ENCODE assay signal across 36 cellular contexts in genomic region chr10:106982248-106982647, GRCh38.
"Had no signal": no experiment of that assay in that cellular context is flagged by ENCODE, and none has a peak within 500 bp of the region (broad histone marks: within the 10 kb centered on the region; RNA-seq: fewer than 3 reads in every experiment).

No MANE protein-coding gene starts in this region.

- H3K4me1 Mint-ChIP-seq: activated B cell treated with CpG ODN at 0.5 μM for 24 hours; activated CD4-positive, alpha-beta memory T cell treated with anti-CD3 and anti-CD28 coated beads, Interleukin-2, amount 10 ng/mL, durations not matched to agents 7 days and 5 days; activated CD4-positive, alpha-beta T cell treated with anti-CD3 and anti-CD28 coated beads, Interleukin-2, amount 10 ng/mL, durations not matched to agents 7 days and 5 days; activated naive CD4-positive, alpha-beta T cell treated with anti-CD3 and anti-CD28 coated beads, Interleukin-2, amount 10 ng/mL, durations not matched to agents 7 days and 5 days; activated naive CD4-positive, alpha-beta T cell treated with anti-CD3 and anti-CD28 coated beads, Interleukin-2, amount 50 U/mL, for 24 hours; activated naive CD8-positive, alpha-beta T cell treated with anti-CD3 and anti-CD28 coated beads, Interleukin-2, amount 10 ng/mL, durations not matched to agents 7 days and 5 days; activated naive CD8-positive, alpha-beta T cell treated with anti-CD3 and anti-CD28 coated beads, Interleukin-2, amount 50 U/mL, for 24 hours; activated T-helper 17 cell treated with anti-CD3 and anti-CD28 coated beads, Interleukin-2, amount 50 U/mL, for 72 hours had no signal

- H3K27ac ChIP-seq: adrenal gland, body of pancreas, brain microvascular endothelial cell, breast epithelium, VCaP had no signal

- DNase-seq: activated B cell treated with CpG ODN at 0.5 μM for 24 hours; activated CD4-positive, alpha-beta memory T cell treated with anti-CD3 and anti-CD28 coated beads, Interleukin-2, amount 10 ng/mL, durations not matched to agents 7 days and 5 days; activated CD4-positive, alpha-beta T cell treated with anti-CD3 and anti-CD28 coated beads for 48 hours; activated CD4-positive, alpha-beta T cell treated with anti-CD3 and anti-CD28 coated beads, Interleukin-2, amount 10 ng/mL, durations not matched to agents 7 days and 5 days; activated CD4-positive, alpha-beta T cell treated with anti-CD3 and anti-CD28 coated beads, Interleukin-2, amount 50 U/mL, for 48 hours; activated CD4-positive, CD25-positive, alpha-beta regulatory T cell treated with anti-CD3 and anti-CD28 coated beads, Interleukin-2, amount 50 U/mL, for 72 hours; activated CD8-positive, alpha-beta memory T cell treated with anti-CD3 and anti-CD28 coated beads for 24 hours; activated CD8-positive, alpha-beta memory T cell treated with anti-CD3 and anti-CD28 coated beads, Interleukin-2, amount 50 U/mL, for 4 hours; activated CD8-positive, alpha-beta T cell treated with anti-CD3 and anti-CD28 coated beads, Interleukin-2, amount 10 ng/mL, durations not matched to agents 7 days and 5 days; activated effector memory CD4-positive, alpha-beta T cell treated with anti-CD3 and anti-CD28 coated beads, Interleukin-2, amount 50 U/mL, for 16 hours; activated gamma-delta T cell treated with Interleukin-2 at 50 U/mL for 16 hours; activated naive CD4-positive, alpha-beta T cell treated with anti-CD3 and anti-CD28 coated beads, Interleukin-2, amount 10 ng/mL, durations not matched to agents 7 days and 5 days; activated naive CD4-positive, alpha-beta T cell treated with Interleukin-2 at 50 U/mL for 16 hours; activated naive CD8-positive, alpha-beta T cell treated with anti-CD3 and anti-CD28 coated beads, Interleukin-2, amount 10 ng/mL, durations not matched to agents 7 days and 5 days; activated naive CD8-positive, alpha-beta T cell treated with anti-CD3 and anti-CD28 coated beads, Interleukin-2, amount 50 U/mL, for 24 hours; activated T-cell treated with anti-CD3 and anti-CD28 coated beads for 4 hours; activated T-cell treated with anti-CD3 and anti-CD28 coated beads, Interleukin-2, amount 50 U/mL, for 1 hour; activated T-cell treated with anti-CD3 and anti-CD28 coated beads, Interleukin-2, amount 50 U/mL, for 4 hours; activated T-cell treated with anti-CD3 and anti-CD28 coated beads, Interleukin-2, amount 50 U/mL, for 72 hours; adrenal gland; amniotic stem cell; aorta; body of pancreas; brain microvascular endothelial cell; central memory CD4-positive, alpha-beta T cell; T-helper 1 cell; T-helper 2 cell; T-helper 9 cell had no signal

- H3K9me3 Mint-ChIP-seq: activated B cell treated with CpG ODN at 0.5 μM for 24 hours; activated CD4-positive, alpha-beta T cell treated with anti-CD3 and anti-CD28 coated beads, Interleukin-2, amount 10 ng/mL, durations not matched to agents 7 days and 5 days; activated naive CD4-positive, alpha-beta T cell treated with anti-CD3 and anti-CD28 coated beads, Interleukin-2, amount 50 U/mL, for 24 hours; activated naive CD8-positive, alpha-beta T cell treated with anti-CD3 and anti-CD28 coated beads, Interleukin-2, amount 10 ng/mL, durations not matched to agents 7 days and 5 days; activated naive CD8-positive, alpha-beta T cell treated with anti-CD3 and anti-CD28 coated beads, Interleukin-2, amount 50 U/mL, for 24 hours; activated T-cell treated with anti-CD3 and anti-CD28 coated beads, Interleukin-2, amount 50 U/mL, for 4 hours; activated T-cell treated with anti-CD3 and anti-CD28 coated beads, Interleukin-2, amount 50 U/mL, for 72 hours; activated T-helper 1 cell treated with anti-CD3 and anti-CD28 coated beads, Interleukin-12 subunit alpha, Interleukin-12 subunit beta, Interleukin-2, Interleukin-4 antibody, amounts not matched to agents 30 ng/mL and 10 ng/mL and 1 ng/mL, durations not matched to agents 14 hours and 24 hours and 36 hours; activated T-helper 17 cell treated with anti-CD3 and anti-CD28 coated beads, Interleukin-2, amount 50 U/mL, for 72 hours; T-helper 1 cell treated with Interleukin-12 subunit alpha and Interleukin-12 subunit beta and Interleukin-4 antibody, amounts not matched to agents 30 μg/mL and 1 μg/mL, for 36 hours; T-helper 2 cell treated with Interferon-gamma antibody and Interleukin-4, amounts not matched to agents 5 μg/mL and 100 μg/mL, for 36 hours had no signal

- H3K4me3 Mint-ChIP-seq: activated B cell treated with CpG ODN at 0.5 μM for 24 hours; activated CD4-positive, alpha-beta memory T cell treated with anti-CD3 and anti-CD28 coated beads, Interleukin-2, amount 10 ng/mL, durations not matched to agents 7 days and 5 days; activated CD4-positive, alpha-beta T cell treated with anti-CD3 and anti-CD28 coated beads, Interleukin-2, amount 10 ng/mL, durations not matched to agents 7 days and 5 days; activated CD8-positive, alpha-beta T cell treated with anti-CD3 and anti-CD28 coated beads, Interleukin-2, amount 10 ng/mL, durations not matched to agents 7 days and 5 days; activated naive CD4-positive, alpha-beta T cell treated with anti-CD3 and anti-CD28 coated beads, Interleukin-2, amount 10 ng/mL, durations not matched to agents 7 days and 5 days; activated naive CD4-positive, alpha-beta T cell treated with anti-CD3 and anti-CD28 coated beads, Interleukin-2, amount 50 U/mL, for 24 hours; activated naive CD8-positive, alpha-beta T cell; activated naive CD8-positive, alpha-beta T cell treated with anti-CD3 and anti-CD28 coated beads, Interleukin-2, amount 10 ng/mL, durations not matched to agents 7 days and 5 days; activated naive CD8-positive, alpha-beta T cell treated with anti-CD3 and anti-CD28 coated beads, Interleukin-2, amount 50 U/mL, for 24 hours; activated T-cell treated with anti-CD3 and anti-CD28 coated beads, Interleukin-2, amount 50 U/mL, for 4 hours; activated T-cell treated with anti-CD3 and anti-CD28 coated beads, Interleukin-2, amount 50 U/mL, for 72 hours; activated T-helper 1 cell treated with anti-CD3 and anti-CD28 coated beads, Interleukin-12 subunit alpha, Interleukin-12 subunit beta, Interleukin-2, Interleukin-4 antibody, amounts not matched to agents 30 ng/mL and 10 ng/mL and 1 ng/mL, durations not matched to agents 14 hours and 24 hours and 36 hours; activated T-helper 17 cell treated with anti-CD3 and anti-CD28 coated beads, Interleukin-2, amount 50 U/mL, for 72 hours; T-helper 1 cell treated with Interleukin-12 subunit alpha and Interleukin-12 subunit beta and Interleukin-4 antibody, amounts not matched to agents 30 μg/mL and 1 μg/mL, for 36 hours; T-helper 2 cell treated with Interferon-gamma antibody and Interleukin-4, amounts not matched to agents 5 μg/mL and 100 μg/mL, for 36 hours had no signal

- H3K36me3 Mint-ChIP-seq: activated naive CD4-positive, alpha-beta T cell treated with anti-CD3 and anti-CD28 coated beads, Interleukin-2, amount 10 ng/mL, durations not matched to agents 7 days and 5 days; activated naive CD4-positive, alpha-beta T cell treated with anti-CD3 and anti-CD28 coated beads, Interleukin-2, amount 50 U/mL, for 24 hours; activated naive CD8-positive, alpha-beta T cell; activated naive CD8-positive, alpha-beta T cell treated with anti-CD3 and anti-CD28 coated beads, Interleukin-2, amount 10 ng/mL, durations not matched to agents 7 days and 5 days had no signal

- H3K9me3 ChIP-seq: adrenal gland, body of pancreas, breast epithelium had no signal

- H3K27ac Mint-ChIP-seq: activated B cell treated with CpG ODN at 0.5 μM for 24 hours; activated CD4-positive, alpha-beta memory T cell treated with anti-CD3 and anti-CD28 coated beads, Interleukin-2, amount 10 ng/mL, durations not matched to agents 7 days and 5 days; activated CD4-positive, alpha-beta T cell treated with anti-CD3 and anti-CD28 coated beads, Interleukin-2, amount 10 ng/mL, durations not matched to agents 7 days and 5 days; activated CD8-positive, alpha-beta T cell treated with anti-CD3 and anti-CD28 coated beads, Interleukin-2, amount 10 ng/mL, durations not matched to agents 7 days and 5 days; activated naive CD4-positive, alpha-beta T cell treated with anti-CD3 and anti-CD28 coated beads, Interleukin-2, amount 10 ng/mL, durations not matched to agents 7 days and 5 days; activated naive CD4-positive, alpha-beta T cell treated with anti-CD3 and anti-CD28 coated beads, Interleukin-2, amount 50 U/mL, for 24 hours; activated naive CD8-positive, alpha-beta T cell; activated naive CD8-positive, alpha-beta T cell treated with anti-CD3 and anti-CD28 coated beads, Interleukin-2, amount 10 ng/mL, durations not matched to agents 7 days and 5 days; activated naive CD8-positive, alpha-beta T cell treated with anti-CD3 and anti-CD28 coated beads, Interleukin-2, amount 50 U/mL, for 24 hours; activated T-cell treated with anti-CD3 and anti-CD28 coated beads, Interleukin-2, amount 50 U/mL, for 72 hours; activated T-helper 1 cell treated with anti-CD3 and anti-CD28 coated beads, Interleukin-12 subunit alpha, Interleukin-12 subunit beta, Interleukin-2, Interleukin-4 antibody, amounts not matched to agents 30 ng/mL and 10 ng/mL and 1 ng/mL, durations not matched to agents 14 hours and 24 hours and 36 hours; activated T-helper 17 cell treated with anti-CD3 and anti-CD28 coated beads, Interleukin-2, amount 50 U/mL, for 72 hours; T-helper 1 cell treated with Interleukin-12 subunit alpha and Interleukin-12 subunit beta and Interleukin-4 antibody, amounts not matched to agents 30 μg/mL and 1 μg/mL, for 36 hours; T-helper 2 cell treated with Interferon-gamma antibody and Interleukin-4, amounts not matched to agents 5 μg/mL and 100 μg/mL, for 36 hours had no signal

- H3K27me3 Mint-ChIP-seq: activated B cell treated with CpG ODN at 0.5 μM for 24 hours; activated CD4-positive, alpha-beta memory T cell treated with anti-CD3 and anti-CD28 coated beads, Interleukin-2, amount 10 ng/mL, durations not matched to agents 7 days and 5 days; activated CD4-positive, alpha-beta T cell treated with anti-CD3 and anti-CD28 coated beads, Interleukin-2, amount 10 ng/mL, durations not matched to agents 7 days and 5 days; activated naive CD4-positive, alpha-beta T cell treated with anti-CD3 and anti-CD28 coated beads, Interleukin-2, amount 10 ng/mL, durations not matched to agents 7 days and 5 days; activated naive CD4-positive, alpha-beta T cell treated with anti-CD3 and anti-CD28 coated beads, Interleukin-2, amount 50 U/mL, for 24 hours; activated naive CD8-positive, alpha-beta T cell; activated naive CD8-positive, alpha-beta T cell treated with anti-CD3 and anti-CD28 coated beads, Interleukin-2, amount 10 ng/mL, durations not matched to agents 7 days and 5 days; activated naive CD8-positive, alpha-beta T cell treated with anti-CD3 and anti-CD28 coated beads, Interleukin-2, amount 50 U/mL, for 24 hours; activated T-helper 17 cell treated with anti-CD3 and anti-CD28 coated beads, Interleukin-2, amount 50 U/mL, for 72 hours had no signal

- H3K27me3 ChIP-seq: adrenal gland, body of pancreas, brain microvascular endothelial cell, breast epithelium had no signal

- H3K4me1 ChIP-seq: adrenal gland, breast epithelium had no signal

- H3K4me3 ChIP-seq: adrenal gland, body of pancreas, breast epithelium had no signal

- H3K36me3 ChIP-seq: adrenal gland, brain microvascular endothelial cell, breast epithelium had no signal

- ATAC-seq: activated CD8-positive, alpha-beta T cell treated with anti-CD3 and anti-CD28 coated beads, Interleukin-2, amount 10 ng/mL, durations not matched to agents 7 days and 5 days; activated naive CD8-positive, alpha-beta T cell treated with anti-CD3 and anti-CD28 coated beads, Interleukin-2, amount 50 U/mL, for 24 hours; activated T-cell treated with anti-CD3 and anti-CD28 coated beads, Interleukin-2, amount 50 U/mL, for 4 hours; activated T-cell treated with anti-CD3 and anti-CD28 coated beads, Interleukin-2, amount 50 U/mL, for 72 hours; activated T-helper 17 cell treated with anti-CD3 and anti-CD28 coated beads, Interleukin-2, amount 50 U/mL, for 72 hours; body of pancreas had no signal
